15 cellular contexts compared by ENCODE assay signal in genomic region chr1:63747445-63747844, GRCh38. TPM values are rescaled to one million over a fixed set of nuclear protein-coding genes. Genes with fewer than 3 reads are reported as not detected.
"Had no signal": no experiment of that assay in that cellular context is flagged by ENCODE, and none has a peak within 500 bp of the region (broad histone marks: within the 10 kb centered on the region; RNA-seq: fewer than 3 reads in every experiment).

No MANE protein-coding gene starts in this region.

- DNase-seq: activated CD4-positive, alpha-beta T cell treated with anti-CD3 and anti-CD28 coated beads, Interleukin-2, amount 10 ng/mL, durations not matched to agents 7 days and 5 days; activated CD4-positive, CD25-positive, alpha-beta regulatory T cell; activated CD8-positive, alpha-beta memory T cell treated with anti-CD3 and anti-CD28 coated beads for 24 hours; activated naive CD4-positive, alpha-beta T cell treated with anti-CD3 and anti-CD28 coated beads, Interleukin-2, amount 50 U/mL, for 16 hours; adrenal gland; colonic mucosa; gastrocnemius medialis; hippocampal formation; lower lobe of right lung; midbrain; stimulated activated CD4-positive, alpha-beta T cell treated with anti-CD3 and anti-CD28 coated beads, Interleukin-2, amount 100 ng/mL, for 48 hours; stimulated activated naive CD4-positive, alpha-beta T cell treated with Interleukin-2 at 50 U/mL for 16 hours; upper lobe of left lung had no signal

- ATAC-seq: gastrocnemius medialis, sciatic nerve, SK-N-SH treated with all-trans-retinoic acid at 6 μM for 48 hours had no signal

- H3K9me3 ChIP-seq: adrenal gland, colonic mucosa, gastrocnemius medialis, lower lobe of right lung, upper lobe of left lung had no signal

- H3K27ac ChIP-seq: adrenal gland, colonic mucosa, gastrocnemius medialis, lower lobe of right lung, upper lobe of left lung had no signal

- H3K4me1 ChIP-seq: adrenal gland, colonic mucosa, lower lobe of right lung, upper lobe of left lung had no signal

- H3K27me3 ChIP-seq: adrenal gland, colonic mucosa, gastrocnemius medialis, upper lobe of left lung had no signal

- H3K36me3 ChIP-seq: adrenal gland, colonic mucosa, gastrocnemius medialis, lower lobe of right lung, upper lobe of left lung had no signal

- H3K4me3 ChIP-seq: adrenal gland, colonic mucosa, gastrocnemius medialis, lower lobe of right lung, upper lobe of left lung had no signal

RNA-seq across cellular contexts. Expression of gene ROR1, which starts 26.4 kb away (rescaled TPM):
- total RNA-seq: activated CD4-positive, alpha-beta T cell treated with anti-CD3 and anti-CD28 coated beads, Interleukin-2, amount 10 ng/mL, durations not matched to agents 7 days and 5 days had no signal
